ENCODE assay signal across 8 cellular contexts in genomic region chr12:47779301-47779942, GRCh38. TPM values are rescaled to one million over a fixed set of nuclear protein-coding genes. Genes with fewer than 3 reads are reported as not detected.
A peak's percentile ranks its signal among the peaks of the same experiment; 100 is the strongest.
DNase-seq lines count a peak whose midpoint lies in the region; ATAC-seq and TF ChIP-seq lines count a peak whose summit lies in the region.

No MANE protein-coding gene starts in this region.

- H3K27ac ChIP-seq in DOHH2 (ENCODE audit: low read depth, low read length) (no peak overlapping the region), Karpas-422 (ENCODE audit: low read length) (no peak overlapping the region), RWPE1 (peak overlapping the region; percentile 90), foreskin keratinocyte (no peak overlapping the region), testis (peak overlapping the region in 1 of 2 donors; percentile 17)

- H3K27ac Mint-ChIP-seq in activated T-helper 2 cell treated with anti-CD3 and anti-CD28 coated beads, Interferon-gamma antibody, Interleukin-2, Interleukin-4, amounts not matched to agents 10 μg/mL and 5 μg/mL and 100 μg/mL, durations not matched to agents 14 hours and 24 hours and 36 hours, result no peak overlapping the region

- ATAC-seq in GM21619 (IDR thresholded peaks at IDR 0.05; ENCODE audit: unreplicated experiment) (peak; percentile 81), foreskin keratinocyte (peak; percentile 9)

- H3K4me2 ChIP-seq in DOHH2 (ENCODE audit: low read length), result peak overlapping the region; percentile 57
- no peak overlapping the region for H3K4me2 ChIP-seq in Karpas-422 (ENCODE audit: low read depth, low read length, poor library complexity, severe bottlenecking)

- TF ChIP-seq CTCF in DOHH2 (IDR thresholded peaks at IDR 0.05; ENCODE audit: low read depth, low read length, poor library complexity, severe bottlenecking), result peak; percentile 96
- TF ChIP-seq CTCF in RWPE1 (conservative IDR thresholded peaks at IDR 0.05; ENCODE audit: low read depth), result peak; percentile 93
- peak; percentile 97 for TF ChIP-seq CTCF in foreskin keratinocyte (conservative IDR thresholded peaks at IDR 0.05)
- TF ChIP-seq CTCF in testis (IDR thresholded peaks at IDR 0.05), result peak; percentile 91 to 98 (median 98)

- CTCF ChIA-PET in RWPE1 (lab: Yijun Ruan, JAX), result interaction anchor here (0.6 to 11.5 kb wide), 12 partner anchors 11 to 1260 kb away, joined by 3 to 167 read pairs (median 4); partner anchors contain the start of gene RAPGEF3

- no peaks in the 10 kb centered on the region for H3K9me2 ChIP-seq in DOHH2 (replicated peaks; ENCODE audit: control insufficient read depth, low read length)
- no peaks in the 10 kb centered on the region for H3K9me2 ChIP-seq in Karpas-422 (replicated peaks; ENCODE audit: insufficient read depth, low read length)

- no peak overlapping the region for H3K4me3 Mint-ChIP-seq in activated T-helper 2 cell treated with anti-CD3 and anti-CD28 coated beads, Interferon-gamma antibody, Interleukin-2, Interleukin-4, amounts not matched to agents 10 μg/mL and 5 μg/mL and 100 μg/mL, durations not matched to agents 14 hours and 24 hours and 36 hours (ENCODE audit: low read depth)

- H2AFZ ChIP-seq in Karpas-422 (ENCODE audit: low read length), result no peak overlapping the region

- H3K36me3 Mint-ChIP-seq in activated T-helper 2 cell treated with anti-CD3 and anti-CD28 coated beads, Interferon-gamma antibody, Interleukin-2, Interleukin-4, amounts not matched to agents 10 μg/mL and 5 μg/mL and 100 μg/mL, durations not matched to agents 14 hours and 24 hours and 36 hours (ENCODE audit: low read depth), result peaks cover 25% of the 10 kb centered on the region

- H3K79me2 ChIP-seq in DOHH2 (ENCODE audit: control insufficient read depth, low read length) (no peaks in the 10 kb centered on the region; the same call in 1 of the 2 replicates), Karpas-422 (ENCODE audit: low read length) (peaks cover 18% of the 10 kb centered on the region)

- H3K4me3 ChIP-seq in DOHH2 (ENCODE audit: low read length) (peak overlapping the region; percentile 39; the same call in 1 of the 2 replicates), Karpas-422 (ENCODE audit: low read length) (no peak overlapping the region), testis (no peak overlapping the region)

- peaks cover 10% of the 10 kb centered on the region for H3F3A ChIP-seq in DOHH2 (ENCODE audit: control insufficient read depth, insufficient read depth)

- H3K9ac ChIP-seq in Karpas-422 (ENCODE audit: low read length), result no peak overlapping the region

- DNase-seq in Karpas-422, result peak; percentile 97
- peak; percentile 77 for DNase-seq in RWPE1 (ENCODE audit: low spot score)
- DNase-seq in activated T-helper 2 cell treated with anti-CD3 and anti-CD28 coated beads, Interferon-gamma antibody, Interleukin-2, Interleukin-4, amounts not matched to agents 10 μg/mL and 5 μg/mL and 100 μg/mL, durations not matched to agents 14 hours and 24 hours and 36 hours (ENCODE audit: low spot score), result peak; percentile 85
- DNase-seq in foreskin keratinocyte, result peak; percentile 25 to 64
- DNase-seq in nucleus accumbens (lab: John Stamatoyannopoulos, UW), result peak in 53 of 56 donors; percentile 36 to 94 (median 83)
- peak; percentile 94 for DNase-seq in testis

- no peaks in the 10 kb centered on the region for H3K9me3 Mint-ChIP-seq in activated T-helper 2 cell treated with anti-CD3 and anti-CD28 coated beads, Interferon-gamma antibody, Interleukin-2, Interleukin-4, amounts not matched to agents 10 μg/mL and 5 μg/mL and 100 μg/mL, durations not matched to agents 14 hours and 24 hours and 36 hours

- peaks cover 27% of the 10 kb centered on the region for H3K4me1 Mint-ChIP-seq in activated T-helper 2 cell treated with anti-CD3 and anti-CD28 coated beads, Interferon-gamma antibody, Interleukin-2, Interleukin-4, amounts not matched to agents 10 μg/mL and 5 μg/mL and 100 μg/mL, durations not matched to agents 14 hours and 24 hours and 36 hours (ENCODE audit: low read depth)

- H3K4me1 ChIP-seq in DOHH2 (ENCODE audit: control insufficient read depth, low read length) (peaks cover 33% of the 10 kb centered on the region), Karpas-422 (ENCODE audit: low read length) (peaks cover 67% of the 10 kb centered on the region), foreskin keratinocyte (peaks cover 16% of the 10 kb centered on the region), testis (peaks cover 46% of the 10 kb centered on the region)

- H3K36me3 ChIP-seq in DOHH2 (ENCODE audit: control insufficient read depth, low read length) (peaks cover 29% of the 10 kb centered on the region), Karpas-422 (ENCODE audit: insufficient read depth, low read length) (peaks cover 6% of the 10 kb centered on the region; the same call in 1 of the 2 replicates), testis (ENCODE audit: low read depth, missing control alignments) (no peaks in the 10 kb centered on the region)

- POLR2A ChIA-PET in RWPE1 (lab: Yijun Ruan, JAX; ENCODE audit: low non-redundant PET), result no interaction called here

- H4K20me1 ChIP-seq in DOHH2 (ENCODE audit: control insufficient read depth, insufficient read depth, low read depth, low read length) (no peaks in the 10 kb centered on the region), Karpas-422 (ENCODE audit: insufficient read depth, low read depth, low read length) (no peaks in the 10 kb centered on the region)

- TF ChIP-seq POLR2A in testis (IDR thresholded peaks at IDR 0.05), result no peak

- no peaks in the 10 kb centered on the region for H3K27me3 Mint-ChIP-seq in activated T-helper 2 cell treated with anti-CD3 and anti-CD28 coated beads, Interferon-gamma antibody, Interleukin-2, Interleukin-4, amounts not matched to agents 10 μg/mL and 5 μg/mL and 100 μg/mL, durations not matched to agents 14 hours and 24 hours and 36 hours (ENCODE audit: low read depth)

- 48 to 50% methylated on average over 19 of the region's 19 CpGs for WGBS in testis, 2 donors

- intact Hi-C loops in activated T-helper 2 cell treated with anti-CD3 and anti-CD28 coated beads, Interferon-gamma antibody, Interleukin-2, Interleukin-4, amounts not matched to agents 10 μg/mL and 5 μg/mL and 100 μg/mL, durations not matched to agents 14 hours and 24 hours and 36 hours (cut with micrococcal nuclease), result loop anchor here (1.0 to 2.0 kb wide), 4 partner anchors 29 to 64 kb away; no protein-coding TSS in a partner anchor
- intact Hi-C loops in testis (cut with DNase I; ENCODE audit: low total_unique reads), result loop anchor here (10.0 kb wide), 1 partner anchor 65 kb away; no protein-coding TSS in a partner anchor

- H3K9me3 ChIP-seq in DOHH2 (ENCODE audit: control insufficient read depth, insufficient read depth, low read length) (no peaks in the 10 kb centered on the region), Karpas-422 (ENCODE audit: low read length) (no peaks in the 10 kb centered on the region), testis (no peaks in the 10 kb centered on the region)

- H3K27me3 ChIP-seq in DOHH2 (ENCODE audit: control insufficient read depth, low read length), result no peaks in the 10 kb centered on the region
- no peaks in the 10 kb centered on the region for H3K27me3 ChIP-seq in Karpas-422 (ENCODE audit: low read length)
- H3K27me3 ChIP-seq in foreskin keratinocyte, result no peaks in the 10 kb centered on the region
- no peaks in the 10 kb centered on the region for H3K27me3 ChIP-seq in testis

RNA-seq across cellular contexts. Expression of gene SLC48A1, which starts 6.4 kb away (rescaled TPM):
- 21.5 and 21.9 TPM in 2 replicates for total RNA-seq in Karpas-422 (2014; rRNA removed; shearing (Covaris generic); ENCODE audit: low replicate concordance)
- 7.3 and 7.4 TPM in 2 replicates for total RNA-seq in activated T-helper 2 cell treated with anti-CD3 and anti-CD28 coated beads, Interferon-gamma antibody, Interleukin-2, Interleukin-4, amounts not matched to agents 10 μg/mL and 5 μg/mL and 100 μg/mL, durations not matched to agents 14 hours and 24 hours and 36 hours
- 14.5 and 14.9 TPM in 2 replicates for total RNA-seq in foreskin keratinocyte
- polyA plus RNA-seq in foreskin keratinocyte, result 12.0 and 13.2 TPM in 2 replicates
- 10 to 100 TPM; 25.5 to 32.0 TPM for total RNA-seq in testis
- 21.0 TPM for polyA plus RNA-seq in testis (ENCODE audit: insufficient read depth, low read depth, low replicate concordance)

RNA-seq across cellular contexts. Expression of gene RAPGEF3, which starts 20.7 kb away (rescaled TPM):
- 4.4 and 11.9 TPM in 2 replicates for total RNA-seq in Karpas-422 (2014; rRNA removed; shearing (Covaris generic); ENCODE audit: low replicate concordance)
- total RNA-seq in activated T-helper 2 cell treated with anti-CD3 and anti-CD28 coated beads, Interferon-gamma antibody, Interleukin-2, Interleukin-4, amounts not matched to agents 10 μg/mL and 5 μg/mL and 100 μg/mL, durations not matched to agents 14 hours and 24 hours and 36 hours, result 1.8 and 2.7 TPM in 2 replicates
- total RNA-seq in foreskin keratinocyte, result 7.7 and 8.1 TPM in 2 replicates
- polyA plus RNA-seq in foreskin keratinocyte, result 6.0 and 6.5 TPM in 2 replicates
- 10 to 100 TPM; 24.6 to 30.2 TPM for total RNA-seq in testis
- 13.9 TPM for polyA plus RNA-seq in testis (ENCODE audit: insufficient read depth, low read depth, low replicate concordance)

RNA-seq across cellular contexts. Expression of gene HDAC7, which starts 40.3 kb away (rescaled TPM):
- 36.2 and 54.8 TPM in 2 replicates for total RNA-seq in Karpas-422 (2014; rRNA removed; shearing (Covaris generic); ENCODE audit: low replicate concordance)
- 251 and 253 TPM in 2 replicates for total RNA-seq in activated T-helper 2 cell treated with anti-CD3 and anti-CD28 coated beads, Interferon-gamma antibody, Interleukin-2, Interleukin-4, amounts not matched to agents 10 μg/mL and 5 μg/mL and 100 μg/mL, durations not matched to agents 14 hours and 24 hours and 36 hours
- total RNA-seq in foreskin keratinocyte (52.3 and 55.8 TPM in 2 replicates), testis (10 to 100 TPM; 39.9 to 70.0 TPM)
- polyA plus RNA-seq in foreskin keratinocyte (47.3 and 51.7 TPM in 2 replicates), testis (ENCODE audit: insufficient read depth, low read depth, low replicate concordance) (28.2 TPM)

RNA-seq across cellular contexts. Expression of gene ENDOU, which starts 54.1 kb away (rescaled TPM):
- total RNA-seq in Karpas-422 (2014; rRNA removed; shearing (Covaris generic); ENCODE audit: low replicate concordance), result 1.2 and 10.7 TPM in 2 replicates
- not detected in 2 replicates for total RNA-seq in activated T-helper 2 cell treated with anti-CD3 and anti-CD28 coated beads, Interferon-gamma antibody, Interleukin-2, Interleukin-4, amounts not matched to agents 10 μg/mL and 5 μg/mL and 100 μg/mL, durations not matched to agents 14 hours and 24 hours and 36 hours
- total RNA-seq in foreskin keratinocyte, result 0.28 and 0.34 TPM in 2 replicates
- polyA plus RNA-seq in foreskin keratinocyte, result 0.14 and 0.21 TPM in 2 replicates
- under 1 TPM; 0.16 to 0.43 TPM for total RNA-seq in testis
- polyA plus RNA-seq in testis (ENCODE audit: insufficient read depth, low read depth, low replicate concordance), result 0.21 TPM

Comparison
In these comparisons a context has a peak if more than half of its experiments do, and no peak if none do; other contexts are left out.
1. DNase-seq: peak in every context shown above with its lines; median percentile 97 in Karpas-422; 94 in testis; 85 in activated T-helper 2 cell treated with anti-CD3 and anti-CD28 coated beads, Interferon-gamma antibody, Interleukin-2, Interleukin-4, amounts not matched to agents 10 μg/mL and 5 μg/mL and 100 μg/mL, durations not matched to agents 14 hours and 24 hours and 36 hours; 83 in nucleus accumbens; 77 in RWPE1; 44 in foreskin keratinocyte.